Comparison of ENCODE assay signal across 20 cellular contexts in the genomic region with DNA sequence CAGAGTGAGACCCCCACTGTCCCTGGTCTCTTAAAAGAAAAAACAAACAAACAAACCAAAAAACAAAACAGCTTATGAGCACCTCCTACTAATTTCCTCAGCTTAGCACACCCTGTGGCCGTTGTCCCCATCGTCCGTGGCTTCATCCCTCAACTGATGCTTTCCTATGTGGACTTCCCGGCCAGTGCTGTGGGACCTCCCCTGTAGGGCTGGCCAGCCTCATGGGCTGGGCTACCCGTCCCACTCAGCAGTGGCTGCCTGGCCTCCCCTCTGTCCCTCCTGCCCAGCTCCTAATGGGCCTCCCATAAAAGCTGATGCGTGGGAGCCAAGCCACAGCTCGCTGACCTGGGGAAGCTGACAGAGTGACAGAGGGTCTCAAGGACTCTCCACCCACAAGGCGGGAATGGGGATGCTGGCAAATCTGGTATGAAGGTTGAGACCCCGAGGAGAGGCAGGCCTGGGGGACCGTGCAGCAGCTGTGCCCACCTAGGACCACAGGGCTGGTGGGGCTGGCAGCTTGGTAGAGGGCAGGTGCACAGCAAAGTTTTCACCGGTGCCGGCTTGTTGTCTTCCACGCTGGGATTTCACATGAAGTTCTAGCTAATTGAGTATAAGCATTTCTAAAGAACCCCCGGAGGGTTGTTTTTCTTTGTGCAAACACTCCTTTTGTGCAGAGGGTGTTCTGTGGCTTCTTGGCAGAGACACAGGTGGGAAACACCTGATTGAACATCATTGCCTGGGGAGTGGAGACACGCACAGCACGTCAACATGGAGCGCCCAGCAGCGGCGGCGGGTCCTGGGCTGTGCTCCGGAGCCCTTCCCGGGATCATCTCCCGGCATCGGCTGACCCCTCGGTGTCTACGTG. TPM values are rescaled to one million over a fixed set of nuclear protein-coding genes. Genes with fewer than 3 reads are reported as not detected.
"Had no signal": no experiment of that assay in that cellular context is flagged by ENCODE, and none has a peak within 500 bp of the region (broad histone marks: within the 10 kb centered on the region; RNA-seq: fewer than 3 reads in every experiment).

No MANE protein-coding gene starts in this region.

- ATAC-seq: activated CD8-positive, alpha-beta memory T cell treated with anti-CD3 and anti-CD28 coated beads, Interleukin-2, amount 10 ng/mL, durations not matched to agents 7 days and 5 days; activated T-helper 17 cell treated with anti-CD3 and anti-CD28 coated beads, Interleukin-2, amount 50 U/mL, for 72 hours; gastrocnemius medialis; heart left ventricle; naive thymus-derived CD8-positive, alpha-beta T cell; pancreas; sciatic nerve; stimulated activated effector memory CD8-positive, alpha-beta T cell treated with anti-CD3 and anti-CD28 coated beads, Interleukin-12 subunit alpha, Interleukin-12 subunit beta, amount 100 ng/mL, for 72 hours; upper lobe of right lung had no signal

- DNase-seq: activated CD4-positive, alpha-beta memory T cell treated with anti-CD3 and anti-CD28 coated beads, Interleukin-2, amount 10 ng/mL, durations not matched to agents 7 days and 5 days; activated CD4-positive, alpha-beta T cell treated with anti-CD3 and anti-CD28 coated beads for 48 hours; activated CD4-positive, CD25-positive, alpha-beta regulatory T cell; activated CD8-positive, alpha-beta memory T cell treated with anti-CD3 and anti-CD28 coated beads, Interleukin-2, amount 10 ng/mL, durations not matched to agents 7 days and 5 days; activated naive CD4-positive, alpha-beta T cell treated with Interleukin-2 at 50 U/mL for 16 hours; erythroblast; gastrocnemius medialis; kidney glomerular epithelial cell; stimulated activated CD4-positive, alpha-beta T cell treated with anti-CD3 and anti-CD28 coated beads, Interleukin-4, amount 100 ng/mL, for 24 hours; testis; upper lobe of right lung had no signal

- H3K4me3 ChIP-seq: ascending aorta, coronary artery, gastrocnemius medialis, heart left ventricle, pancreas, smooth muscle cell, testis, upper lobe of right lung had no signal

- H3K27ac ChIP-seq: ascending aorta, coronary artery, gastrocnemius medialis, heart left ventricle, pancreas, testis, upper lobe of right lung had no signal

- H3K4me1 ChIP-seq: ascending aorta, gastrocnemius medialis, pancreas, testis, upper lobe of right lung had no signal

- H3K9me3 ChIP-seq: ascending aorta, pancreas, testis, upper lobe of right lung had no signal

- H3K36me3 ChIP-seq: gastrocnemius medialis, pancreas, upper lobe of right lung had no signal

- H3K27me3 ChIP-seq: ascending aorta, pancreas, testis, upper lobe of right lung had no signal

RNA-seq across cellular contexts. Expression of a gene that starts 23.2 kb away (rescaled TPM):
- total RNA-seq: activated CD4-positive, alpha-beta memory T cell treated with anti-CD3 and anti-CD28 coated beads, Interleukin-2, amount 10 ng/mL, durations not matched to agents 7 days and 5 days; activated T-helper 17 cell treated with anti-CD3 and anti-CD28 coated beads, Interleukin-2, amount 50 U/mL, for 72 hours; ascending aorta; naive thymus-derived CD8-positive, alpha-beta T cell; smooth muscle cell had no signal
- polyA plus RNA-seq: naive thymus-derived CD8-positive, alpha-beta T cell; smooth muscle cell had no signal
